8 cellular contexts compared by ENCODE assay signal in the genomic region with DNA sequence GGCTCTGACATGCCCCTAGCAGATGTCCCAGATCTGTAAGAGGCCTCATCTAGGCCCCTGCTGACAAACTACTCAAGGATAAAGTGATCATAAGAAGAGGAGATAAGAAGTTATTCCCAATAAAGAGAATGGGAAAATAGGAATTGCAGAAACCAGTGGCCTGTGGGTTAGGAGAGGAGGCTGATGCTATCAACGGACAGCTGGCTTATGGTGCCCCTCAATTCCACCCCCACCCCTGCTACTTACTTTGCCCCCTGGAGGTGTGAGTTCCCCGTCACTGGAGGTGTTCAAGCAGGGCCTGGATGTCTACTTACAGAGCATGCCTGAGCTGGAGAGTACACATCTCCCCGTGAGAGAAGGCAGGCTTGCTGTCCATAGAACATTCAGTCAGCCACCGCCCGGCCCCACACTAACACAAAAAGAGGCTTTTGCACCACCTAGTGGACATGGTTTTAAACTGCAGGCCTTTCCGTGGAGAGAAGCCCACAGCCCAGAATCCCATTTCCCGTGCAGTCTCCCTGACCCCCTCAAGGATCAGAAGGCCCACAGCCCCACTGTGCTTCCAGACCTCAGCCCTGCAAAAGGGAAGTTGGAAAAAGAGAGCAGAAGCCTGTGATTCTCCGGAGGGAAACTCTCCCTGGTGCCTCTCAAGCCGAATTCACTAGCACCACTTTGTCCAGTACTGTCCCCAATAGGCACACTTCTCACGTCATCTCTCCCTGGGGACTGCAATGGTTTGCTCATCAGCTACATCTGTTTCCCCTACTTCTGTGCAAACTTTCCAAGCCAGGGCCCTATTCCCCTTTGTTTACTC. TPM values are rescaled to one million over a fixed set of nuclear protein-coding genes. Genes with fewer than 3 reads are reported as not detected.
DNase-seq lines count a peak whose midpoint lies in the region; ATAC-seq and TF ChIP-seq lines count a peak whose summit lies in the region.

No MANE protein-coding gene starts in this region.

- in situ Hi-C loops in G401 (cut with HindIII; ENCODE audit: low sequenced_read_pairs), result no loop called here

- DNase-seq in G401 (ENCODE audit: low spot score), result peak; percentile 79
- DNase-seq in HL-60 (ENCODE audit: low read depth in 1 of 2, low spot score in 1 of 2), result peak; percentile 47 to 79
- peak; percentile 94 for DNase-seq in NCI-H82 (lab: John Stamatoyannopoulos, UW)
- peak; percentile 77 for DNase-seq in activated CD4-positive, alpha-beta memory T cell treated with anti-CD3 and anti-CD28 coated beads, Interleukin-2, amount 10 ng/mL, durations not matched to agents 7 days and 5 days
- DNase-seq in dorsolateral prefrontal cortex, result peak; percentile 67 to 91 (median 83)
- DNase-seq in medulla oblongata (ENCODE audit: extremely low spot score), result peak; percentile 92
- peak; percentile 17 to 41 for DNase-seq in stimulated activated CD8-positive, alpha-beta memory T cell treated with anti-CD3 and anti-CD28 coated beads, Interleukin-15, amount 100 ng/mL, for 4 hours (ENCODE audit: low read depth in 2 of 2)

- H3K27ac ChIP-seq in HL-60 (replicated peaks), result no peak overlapping the region
- H3K27ac ChIP-seq in dorsolateral prefrontal cortex, result peak overlapping the region; percentile 8 to 98 (median 78)

- no peak overlapping the region for H3K4me3 ChIP-seq in HL-60 (replicated peaks; ENCODE audit: insufficient read depth, low read length)
- H3K4me3 ChIP-seq in dorsolateral prefrontal cortex, result peak overlapping the region in 10 of 59 donors; percentile 0 to 33 (median 12)

- H3K27me3 Mint-ChIP-seq in activated CD4-positive, alpha-beta memory T cell treated with anti-CD3 and anti-CD28 coated beads, Interleukin-2, amount 10 ng/mL, durations not matched to agents 7 days and 5 days, result peaks cover 6% of the 10 kb centered on the region

- CTCF ChIA-PET in activated CD4-positive, alpha-beta memory T cell treated with anti-CD3 and anti-CD28 coated beads, Interleukin-2, amount 10 ng/mL, durations not matched to agents 7 days and 5 days (lab: Charles Lee), result interaction anchor here (0.6 to 4.0 kb wide), 9 partner anchors 19 to 349 kb away, joined by 3 to 21 read pairs (median 4); a partner anchor contains a TSS

- peaks cover 21% of the 10 kb centered on the region for H3K36me3 Mint-ChIP-seq in activated CD4-positive, alpha-beta memory T cell treated with anti-CD3 and anti-CD28 coated beads, Interleukin-2, amount 10 ng/mL, durations not matched to agents 7 days and 5 days (ENCODE audit: low read depth)

- no peak for ATAC-seq in GM19463 (IDR thresholded peaks at IDR 0.05; ENCODE audit: unreplicated experiment)

- H3K9me3 Mint-ChIP-seq in activated CD4-positive, alpha-beta memory T cell treated with anti-CD3 and anti-CD28 coated beads, Interleukin-2, amount 10 ng/mL, durations not matched to agents 7 days and 5 days, result no peaks in the 10 kb centered on the region

- intact Hi-C loops in dorsolateral prefrontal cortex (cut with DNase I), result loop anchor here (1.0 to 10.0 kb wide), 4 partner anchors 58 to 333 kb away; a partner anchor contains a TSS

- POLR2A ChIA-PET in activated CD4-positive, alpha-beta memory T cell treated with anti-CD3 and anti-CD28 coated beads, Interleukin-2, amount 10 ng/mL, durations not matched to agents 7 days and 5 days (lab: Charles Lee), result interaction anchor here (0.7 to 1.0 kb wide), 2 partner anchors 239 to 333 kb away, joined by 3 read pairs; no protein-coding TSS in a partner anchor

- H3K27ac Mint-ChIP-seq in activated CD4-positive, alpha-beta memory T cell treated with anti-CD3 and anti-CD28 coated beads, Interleukin-2, amount 10 ng/mL, durations not matched to agents 7 days and 5 days, result no peak overlapping the region

- TF ChIP-seq CTCF in HL-60 (IDR thresholded peaks at IDR 0.05; ENCODE audit: insufficient read depth, low read length) (peak; percentile 54), dorsolateral prefrontal cortex (IDR thresholded peaks at IDR 0.05 in 54 of 56, conservative IDR thresholded peaks at IDR 0.05 in 2 of 56; ENCODE audit: low read depth in 1 of 56, partially characterized antibody in 56 of 56) (peak; percentile 61 to 97 (median 89))

- H3K4me3 Mint-ChIP-seq in activated CD4-positive, alpha-beta memory T cell treated with anti-CD3 and anti-CD28 coated beads, Interleukin-2, amount 10 ng/mL, durations not matched to agents 7 days and 5 days, result no peak overlapping the region

- H3K27me3 ChIP-seq in HL-60 (ENCODE audit: insufficient read depth, poor library complexity, severe bottlenecking) (no peaks in the 10 kb centered on the region), dorsolateral prefrontal cortex (no peaks in the 10 kb centered on the region)

- peaks cover 27% of the 10 kb centered on the region for H3K4me1 Mint-ChIP-seq in activated CD4-positive, alpha-beta memory T cell treated with anti-CD3 and anti-CD28 coated beads, Interleukin-2, amount 10 ng/mL, durations not matched to agents 7 days and 5 days

RNA-seq across cellular contexts. Expression of a gene that starts 23.8 kb away (rescaled TPM):
- total RNA-seq in G401 (2014; rRNA removed; shearing (Covaris generic)), result not detected in 2 replicates
- total RNA-seq in activated CD4-positive, alpha-beta memory T cell treated with anti-CD3 and anti-CD28 coated beads, Interleukin-2, amount 10 ng/mL, durations not matched to agents 7 days and 5 days, result not detected
- total RNA-seq in dorsolateral prefrontal cortex, result under 1 TPM in 42 of 120 experiments, not detected in 78; 0.10 to 0.56 (median 0.18) TPM

RNA-seq across cellular contexts. Expression of a gene that starts 27.0 kb away (rescaled TPM):
- total RNA-seq in G401 (2014; rRNA removed; shearing (Covaris generic)), result 1.7 and 2.7 TPM in 2 replicates
- total RNA-seq in activated CD4-positive, alpha-beta memory T cell treated with anti-CD3 and anti-CD28 coated beads, Interleukin-2, amount 10 ng/mL, durations not matched to agents 7 days and 5 days, result 10 to 100 TPM; 20.7 to 21.9 TPM
- total RNA-seq in dorsolateral prefrontal cortex, result 1 to 10 TPM in 57 of 120 experiments, under 1 TPM in 57, not detected in 6; 0.31 to 4.0 (median 1.0) TPM

Comparison
In these comparisons a context has a peak if more than half of its experiments do, and no peak if none do; other contexts are left out.
1. DNase-seq: peak in every context shown above with its lines; median percentile 94 in NCI-H82; 92 in medulla oblongata; 83 in dorsolateral prefrontal cortex; 79 in G401; 77 in activated CD4-positive, alpha-beta memory T cell treated with anti-CD3 and anti-CD28 coated beads, Interleukin-2, amount 10 ng/mL, durations not matched to agents 7 days and 5 days; 63 in HL-60; 29 in stimulated activated CD8-positive, alpha-beta memory T cell treated with anti-CD3 and anti-CD28 coated beads, Interleukin-15, amount 100 ng/mL, for 4 hours.